11 cellular contexts compared by ENCODE assay signal in the genomic region with DNA sequence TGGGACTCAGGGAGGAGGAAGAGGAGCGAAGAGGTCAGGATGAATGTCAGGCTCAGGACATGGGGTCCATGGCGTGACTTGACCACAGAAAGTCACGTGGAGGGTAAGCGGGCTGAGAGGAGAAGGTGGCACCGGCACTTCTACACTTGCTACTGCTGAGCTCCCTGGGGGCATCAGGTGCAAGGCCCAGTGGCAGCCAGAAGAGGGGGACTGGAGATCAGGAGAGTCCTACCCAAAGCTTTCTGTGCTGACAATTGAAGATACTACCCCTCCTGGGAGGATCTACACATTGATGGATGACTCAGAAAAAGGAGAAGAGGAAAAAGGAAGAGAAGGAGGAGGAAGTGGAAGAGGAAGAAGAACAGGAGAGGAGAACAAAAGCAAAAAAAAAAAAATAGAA. TPM values are rescaled to one million over a fixed set of nuclear protein-coding genes. Genes with fewer than 3 reads are reported as not detected.
DNase-seq lines count a peak whose midpoint lies in the region; ATAC-seq and TF ChIP-seq lines count a peak whose summit lies in the region.
"Had no signal": no experiment of that assay in that cellular context is flagged by ENCODE, and none has a peak within 500 bp of the region (broad histone marks: within the 10 kb centered on the region; RNA-seq: fewer than 3 reads in every experiment).

No MANE protein-coding gene starts in this region.

- 89 to 90% methylated on average over 5 of the region's 5 CpGs for WGBS in endodermal cell (ENCODE audit: insufficient coverage in 1 of 2, insufficient read length in 1 of 2), 2 experiments

- ATAC-seq in GM18520 (IDR thresholded peaks at IDR 0.05; ENCODE audit: unreplicated experiment): no peak
- no peak for ATAC-seq in HG02678 (IDR thresholded peaks at IDR 0.05; ENCODE audit: unreplicated experiment)
- ATAC-seq in HG02642 (IDR thresholded peaks at IDR 0.05; ENCODE audit: poor library complexity, unreplicated experiment): no peak
- ATAC-seq in left colon: no peak
- ATAC-seq: gastrocnemius medialis had no signal

- H3K27ac Mint-ChIP-seq in CD14-positive monocyte (peak overlapping the region in 6 of 7 donors; percentile 33 to 82 (median 64)), endodermal cell (no peak overlapping the region)

- H3K36me3 Mint-ChIP-seq in CD14-positive monocyte (no peaks in the 10 kb centered on the region), endodermal cell (ENCODE audit: low read depth) (peaks cover 19% of the 10 kb centered on the region)

- DNase-seq in CD14-positive monocyte (ENCODE audit: low spot score) (no peak), NCI-H82 treated with DMSO at 0.1 percent for 48 hours (lab: John Stamatoyannopoulos, UW; ENCODE audit: unreplicated experiment) (peak; percentile 12), endodermal cell (no peak), left colon (no peak)
- DNase-seq: DMS79 treated with DMSO at 0.1 percent for 48 hours, gastrocnemius medialis, posterior cingulate gyrus had no signal

- H3K4me3 ChIP-seq in endodermal cell (ENCODE audit: low read length): no peak overlapping the region
- H3K4me3 ChIP-seq: gastrocnemius medialis had no signal

- H3K27me3 ChIP-seq in endodermal cell (ENCODE audit: control insufficient read depth, insufficient read depth, low read length, poor library complexity, severe bottlenecking): no peaks in the 10 kb centered on the region
- H3K27me3 ChIP-seq: gastrocnemius medialis had no signal

- no peak overlapping the region for H3K9ac ChIP-seq in endodermal cell (ENCODE audit: extremely low read depth, low read length, poor library complexity, severe bottlenecking)

- H3K4me1 ChIP-seq in endodermal cell (ENCODE audit: control insufficient read depth, insufficient read depth, low read length): peaks cover 18% of the 10 kb centered on the region

- TF ChIP-seq CTCF in CD14-positive monocyte (IDR thresholded peaks at IDR 0.05) (no peak), GM12873 (IDR thresholded peaks at IDR 0.05; ENCODE audit: insufficient read depth, low read depth, low read length, missing control alignments) (peak; percentile 56), endodermal cell (conservative IDR thresholded peaks at IDR 0.05) (peak; percentile 60)

- H3K4me1 Mint-ChIP-seq in CD14-positive monocyte (peaks cover 20% of the 10 kb centered on the region), endodermal cell (peaks cover 24% of the 10 kb centered on the region)

- intact Hi-C loops in CD14-positive monocyte (cut with micrococcal nuclease): no loop called here
- intact Hi-C loops in left colon (cut with DNase I, micrococcal nuclease): loop anchor here in 1 of 2 donors (10.0 kb wide), 1 partner anchor 90 kb away; no protein-coding TSS in a partner anchor

- peaks cover 0 to 2% (median 0%) of the 10 kb centered on the region in 7 donors for H3K9me3 Mint-ChIP-seq in CD14-positive monocyte
- no peaks in the 10 kb centered on the region for H3K9me3 Mint-ChIP-seq in endodermal cell

- no peak overlapping the region for H3K27ac ChIP-seq in endodermal cell (ENCODE audit: low read depth, low read length)
- H3K27ac ChIP-seq: gastrocnemius medialis had no signal

- H3K4me3 Mint-ChIP-seq in CD14-positive monocyte (no peak overlapping the region), endodermal cell (no peak overlapping the region)

- H3K36me3 ChIP-seq in endodermal cell (ENCODE audit: control insufficient read depth, insufficient read depth, low read length): peaks cover 4% of the 10 kb centered on the region
- H3K36me3 ChIP-seq: gastrocnemius medialis had no signal

- H3K27me3 Mint-ChIP-seq in CD14-positive monocyte (ENCODE audit: low read depth in 3 of 3): peaks cover 0 to 4% (median 3%) of the 10 kb centered on the region in 3 donors
- no peaks in the 10 kb centered on the region for H3K27me3 Mint-ChIP-seq in endodermal cell (ENCODE audit: insufficient read depth)

- H3K9me3 ChIP-seq in endodermal cell (ENCODE audit: control insufficient read depth, low read length): no peaks in the 10 kb centered on the region
- H3K9me3 ChIP-seq: gastrocnemius medialis had no signal

RNA-seq across cellular contexts. Expression of a gene that starts 41.3 kb away (rescaled TPM):
- polyA plus RNA-seq in CD14-positive monocyte: not detected
- 10 to 100 TPM; 19.1 to 26.7 TPM for total RNA-seq in endodermal cell
- 5.1 TPM for polyA plus RNA-seq in endodermal cell (2013, experiment 1 of 2)
- polyA plus RNA-seq in endodermal cell (2013, experiment 2 of 2): 6.3 TPM
- total RNA-seq in left colon: 10 to 100 TPM; 73.9 to 90.9 TPM
